Comparison of ENCODE assay signal across 11 cellular contexts in genomic region chr3:53753518-53754183, GRCh38.
A peak's percentile ranks its signal among the peaks of the same experiment; 100 is the strongest.
DNase-seq lines count a peak whose midpoint lies in the region; ATAC-seq and TF ChIP-seq lines count a peak whose summit lies in the region.
"Had no signal": no experiment of that assay in that cellular context is flagged by ENCODE, and none has a peak within 500 bp of the region (broad histone marks: within the 10 kb centered on the region; RNA-seq: fewer than 3 reads in every experiment).

No MANE protein-coding gene starts in this region.

- H3K9me3 ChIP-seq in MG63, result no peaks in the 10 kb centered on the region
- H3K9me3 ChIP-seq: right atrium auricular region had no signal

- H3K36me3 Mint-ChIP-seq in CD14-positive monocyte, result peaks cover 4 to 7% of the 10 kb centered on the region in 2 donors
- H3K36me3 Mint-ChIP-seq in activated naive CD4-positive, alpha-beta T cell treated with anti-CD3 and anti-CD28 coated beads, Interleukin-2, amount 10 ng/mL, durations not matched to agents 7 days and 5 days, result no peaks in the 10 kb centered on the region

- H3K4me1 Mint-ChIP-seq in CD14-positive monocyte, result peaks cover 43% of the 10 kb centered on the region
- H3K4me1 Mint-ChIP-seq in activated naive CD4-positive, alpha-beta T cell treated with anti-CD3 and anti-CD28 coated beads, Interleukin-2, amount 10 ng/mL, durations not matched to agents 7 days and 5 days, result peaks cover 29% of the 10 kb centered on the region

- peak overlapping the region in 1 of 2 donors; percentile 51 for H3K4me3 Mint-ChIP-seq in CD14-positive monocyte
- no peak overlapping the region for H3K4me3 Mint-ChIP-seq in activated naive CD4-positive, alpha-beta T cell treated with anti-CD3 and anti-CD28 coated beads, Interleukin-2, amount 10 ng/mL, durations not matched to agents 7 days and 5 days

- H3K4me3 ChIP-seq in GM06990 (replicated peaks; ENCODE audit: low read depth, low read length) (no peak overlapping the region), MG63 (no peak overlapping the region)
- H3K4me3 ChIP-seq: right atrium auricular region had no signal

- peaks cover 2 to 9% (median 9%) of the 10 kb centered on the region in 3 donors for H3K27me3 Mint-ChIP-seq in CD14-positive monocyte (ENCODE audit: low read depth in 3 of 3)
- peaks cover 23% of the 10 kb centered on the region for H3K27me3 Mint-ChIP-seq in activated naive CD4-positive, alpha-beta T cell treated with anti-CD3 and anti-CD28 coated beads, Interleukin-2, amount 10 ng/mL, durations not matched to agents 7 days and 5 days

- TF ChIP-seq CTCF in CD14-positive monocyte (IDR thresholded peaks at IDR 0.05) (no peak), GM06990 (IDR thresholded peaks at IDR 0.05; ENCODE audit: insufficient read depth, low read length, poor library complexity, severe bottlenecking) (no peak)

- ATAC-seq in HG02798 (IDR thresholded peaks at IDR 0.05; ENCODE audit: poor library complexity, unreplicated experiment), result peak; percentile 56
- ATAC-seq in left ventricle myocardium superior, result no peak

- H3K27me3 ChIP-seq in GM06990 (replicated peaks; ENCODE audit: control insufficient read depth, insufficient read depth, low read length), result no peaks in the 10 kb centered on the region
- H3K27me3 ChIP-seq in MG63, result no peaks in the 10 kb centered on the region
- H3K27me3 ChIP-seq: right atrium auricular region had no signal

- H3K27ac Mint-ChIP-seq in CD14-positive monocyte, result peak overlapping the region; percentile 84 to 92 (median 90)
- H3K27ac Mint-ChIP-seq in activated naive CD4-positive, alpha-beta T cell treated with anti-CD3 and anti-CD28 coated beads, Interleukin-2, amount 10 ng/mL, durations not matched to agents 7 days and 5 days, result peak overlapping the region; percentile 75

- CTCF ChIA-PET in activated naive CD4-positive, alpha-beta T cell treated with anti-CD3 and anti-CD28 coated beads, Interleukin-2, amount 10 ng/mL, durations not matched to agents 7 days and 5 days (lab: Charles Lee), result no interaction called here

- intact Hi-C loops in CD14-positive monocyte (cut with micrococcal nuclease) (no loop called here), left ventricle myocardium superior (cut with micrococcal nuclease) (no loop called here)

- no peak for DNase-seq in CD14-positive monocyte (ENCODE audit: low spot score)
- DNase-seq in GM06990 (ENCODE audit: extremely low read depth, insufficient read length), result peak; percentile 51
- peak; percentile 38 for DNase-seq in activated naive CD4-positive, alpha-beta T cell treated with anti-CD3 and anti-CD28 coated beads, Interleukin-2, amount 10 ng/mL, durations not matched to agents 7 days and 5 days
- DNase-seq in MG63, result no peak
- DNase-seq in effector CD4-positive, alpha-beta T cell, result no peak
- no peak for DNase-seq in mesenteric fat pad (ENCODE audit: low spot score)
- no peak for DNase-seq in left ventricle myocardium superior
- DNase-seq: activated CD8-positive, alpha-beta memory T cell treated with anti-CD3 and anti-CD28 coated beads, Interleukin-2, amount 50 U/mL, for 4 hours; GDM1 had no signal

- H3K36me3 ChIP-seq in GM06990 (ENCODE audit: control insufficient read depth, insufficient read depth, low read length), result no peaks in the 10 kb centered on the region
- H3K36me3 ChIP-seq in MG63, result no peaks in the 10 kb centered on the region
- H3K36me3 ChIP-seq: right atrium auricular region had no signal

- peaks cover 0 to 1% (median 0%) of the 10 kb centered on the region in 7 donors for H3K9me3 Mint-ChIP-seq in CD14-positive monocyte
- no peaks in the 10 kb centered on the region for H3K9me3 Mint-ChIP-seq in activated naive CD4-positive, alpha-beta T cell treated with anti-CD3 and anti-CD28 coated beads, Interleukin-2, amount 10 ng/mL, durations not matched to agents 7 days and 5 days

Comparison
In these comparisons a context has a peak if more than half of its experiments do, and no peak if none do; other contexts are left out.
1. DNase-seq: peak in GM06990 (single experiment) and activated naive CD4-positive, alpha-beta T cell treated with anti-CD3 and anti-CD28 coated beads, Interleukin-2, amount 10 ng/mL, durations not matched to agents 7 days and 5 days (single experiment); none in CD14-positive monocyte (single experiment), MG63 (single experiment), effector CD4-positive, alpha-beta T cell (single experiment), mesenteric fat pad (single experiment) and left ventricle myocardium superior (single experiment).